In genomic region chr1:156910309-156910782, GRCh38 we compare ENCODE assay signal across 1 cellular context.
TF ChIP-seq lines count a peak whose summit lies in the region.

No MANE protein-coding gene starts in this region.

TF ChIP-seq in HCT116, 20 proteins besides CTCF, POLR2A, EP300 and RAD21 (continued from another document):
- TF ChIP-seq MAX (IDR thresholded peaks at IDR 0.05) (no peak), ZFX (IDR thresholded peaks at IDR 0.05) (no peak), SP1 (IDR thresholded peaks at IDR 0.05; ENCODE audit: low read depth) (no peak), EZH2phosphoT487 (IDR thresholded peaks at IDR 0.05; ENCODE audit: borderline replicate concordance) (no peak), EZH2 (IDR thresholded peaks at IDR 0.05) (no peak), TCF7L2 (IDR thresholded peaks at IDR 0.05; ENCODE audit: borderline replicate concordance, extremely low read depth, insufficient read depth, insufficient read length) (no peak), FOSL1 (IDR thresholded peaks at IDR 0.05; ENCODE audit: low read depth) (no peak), ATF3 (IDR thresholded peaks at IDR 0.05) (no peak), POLR2AphosphoS5 (IDR thresholded peaks at IDR 0.05; ENCODE audit: low read depth, low read length) (no peak)
